Comparison of ENCODE assay signal across 31 cellular contexts in genomic region chr11:69665669-69666068, GRCh38. TPM values are rescaled to one million over a fixed set of nuclear protein-coding genes. Genes with fewer than 3 reads are reported as not detected.
"Had no signal": no experiment of that assay in that cellular context is flagged by ENCODE, and none has a peak within 500 bp of the region (broad histone marks: within the 10 kb centered on the region; RNA-seq: fewer than 3 reads in every experiment).

No MANE protein-coding gene starts in this region.

- FAIRE-seq: colon had no signal

- ATAC-seq: activated naive CD8-positive, alpha-beta T cell treated with anti-CD3 and anti-CD28 coated beads, Interleukin-2, amount 50 U/mL, for 24 hours; activated T-cell treated with anti-CD3 and anti-CD28 coated beads, Interleukin-2, amount 50 U/mL, for 72 hours; body of pancreas; effector memory CD8-positive, alpha-beta T cell; foreskin keratinocyte; gastrocnemius medialis; T-helper 17 cell; WTC11 had no signal

- DNase-seq: activated CD4-positive, alpha-beta memory T cell treated with anti-CD3 and anti-CD28 coated beads, Interleukin-2, amount 10 ng/mL, durations not matched to agents 7 days and 5 days; activated CD4-positive, alpha-beta T cell treated with anti-CD3 and anti-CD28 coated beads for 1 hour; activated CD4-positive, alpha-beta T cell treated with anti-CD3 and anti-CD28 coated beads for 4 hours; activated CD4-positive, alpha-beta T cell treated with anti-CD3 and anti-CD28 coated beads, Interleukin-2, amount 10 ng/mL, durations not matched to agents 7 days and 5 days; activated CD4-positive, alpha-beta T cell treated with anti-CD3 and anti-CD28 coated beads, Interleukin-2, amount 50 U/mL, for 4 hours; activated CD8-positive, alpha-beta memory T cell treated with anti-CD3 and anti-CD28 coated beads, Interleukin-2, amount 50 U/mL, for 48 hours; activated naive CD4-positive, alpha-beta T cell treated with anti-CD3 and anti-CD28 coated beads for 36 hours; activated naive CD8-positive, alpha-beta T cell treated with anti-CD3 and anti-CD28 coated beads for 36 hours; activated naive CD8-positive, alpha-beta T cell treated with anti-CD3 and anti-CD28 coated beads, Interleukin-2, amount 50 U/mL, for 24 hours; activated T-cell treated with anti-CD3 and anti-CD28 coated beads for 4 hours; activated T-cell treated with anti-CD3 and anti-CD28 coated beads, Interleukin-2, amount 50 U/mL, for 72 hours; amygdala; body of pancreas; caudate nucleus; cortex of kidney; dermis blood vessel endothelial cell; effector CD4-positive, alpha-beta T cell; effector memory CD8-positive, alpha-beta T cell; erythroblast; foreskin keratinocyte; glutamatergic neuron; T-helper 1 cell; T-helper 17 cell; T1000 had no signal

- H3K27me3 ChIP-seq: adrenal gland, body of pancreas, esophagus muscularis mucosa, foreskin keratinocyte, gastrocnemius medialis had no signal

- H3K4me1 ChIP-seq: foreskin keratinocyte had no signal

- H3K4me3 ChIP-seq: adrenal gland, body of pancreas, esophagus muscularis mucosa, gastrocnemius medialis had no signal

- H3K9me3 ChIP-seq: adrenal gland, body of pancreas, esophagus muscularis mucosa, gastrocnemius medialis had no signal

- H3K27ac ChIP-seq: adrenal gland, body of pancreas, esophagus muscularis mucosa, foreskin keratinocyte, gastrocnemius medialis had no signal

RNA-seq across cellular contexts. Expression of gene FGF19, which starts 38.2 kb away (rescaled TPM):
- total RNA-seq: activated CD4-positive, alpha-beta memory T cell treated with anti-CD3 and anti-CD28 coated beads, Interleukin-2, amount 10 ng/mL, durations not matched to agents 7 days and 5 days; activated CD4-positive, alpha-beta T cell treated with anti-CD3 and anti-CD28 coated beads, Interleukin-2, amount 10 ng/mL, durations not matched to agents 7 days and 5 days; activated naive CD8-positive, alpha-beta T cell treated with anti-CD3 and anti-CD28 coated beads for 36 hours; adrenal gland; aorta; body of pancreas; chondrocyte; dermis blood vessel endothelial cell; esophagus muscularis mucosa; gastrocnemius medialis; T-helper 17 cell had no signal
- polyA plus RNA-seq: adrenal gland, aorta had no signal
